15 cellular contexts compared by ENCODE assay signal in the genomic region with DNA sequence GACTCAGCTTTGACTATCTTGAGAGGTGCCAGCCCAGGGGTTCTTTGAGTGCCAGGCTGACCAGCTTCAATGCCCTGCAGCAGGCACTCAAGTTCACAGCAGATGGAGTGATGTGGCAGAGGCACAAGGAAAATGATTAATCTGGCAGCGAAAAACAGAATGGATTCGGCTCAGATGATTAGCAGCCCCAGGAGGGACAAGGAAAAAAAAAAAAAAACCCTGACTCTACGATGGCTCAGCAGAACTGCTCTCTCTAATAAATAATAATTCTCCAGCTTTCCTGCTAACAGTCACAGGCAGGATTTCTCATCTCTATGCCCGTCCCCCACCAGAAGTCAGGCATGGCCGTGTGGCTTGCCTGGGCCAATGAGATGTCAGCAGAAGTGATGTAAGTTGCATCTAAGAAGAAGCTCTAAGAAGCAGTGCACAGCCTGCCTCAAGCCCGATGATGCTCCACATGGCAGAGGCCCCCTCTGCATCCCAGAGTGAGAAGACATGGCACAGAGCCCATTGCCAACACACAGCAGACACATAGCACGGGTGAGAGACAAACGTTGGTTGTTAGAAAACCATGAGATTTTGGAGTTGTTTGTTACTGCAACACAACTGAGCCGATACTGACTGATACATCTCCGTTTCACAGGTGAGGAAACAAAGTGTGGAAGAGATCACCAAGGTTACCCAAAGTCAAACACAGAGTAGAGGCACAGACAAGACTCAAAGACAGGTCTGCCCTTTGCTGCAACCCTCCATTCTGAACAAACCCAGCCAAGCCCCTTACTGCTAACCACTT.
DNase-seq lines count a peak whose midpoint lies in the region; FAIRE-seq and TF ChIP-seq lines count a peak whose summit lies in the region.
"Had no signal": no experiment of that assay in that cellular context is flagged by ENCODE, and none has a peak within 500 bp of the region (broad histone marks: within the 10 kb centered on the region; RNA-seq: fewer than 3 reads in every experiment).

No MANE protein-coding gene starts in this region.

- H3K4me2 ChIP-seq in neural progenitor cell, result no peak overlapping the region

- TF ChIP-seq CTCF in choroid plexus epithelial cell (conservative IDR thresholded peaks at IDR 0.05; ENCODE audit: low read depth, low read length) (no peak), neural progenitor cell (IDR thresholded peaks at IDR 0.05) (no peak), tibial nerve (IDR thresholded peaks at IDR 0.05) (no peak)

- H3K9ac ChIP-seq in neural progenitor cell, result no peak overlapping the region

- peaks cover 19% of the 10 kb centered on the region for H3F3A ChIP-seq in neural progenitor cell (ENCODE audit: low read depth)

- no peak for TF ChIP-seq POLR2A in tibial nerve (IDR thresholded peaks at IDR 0.05)

- no peaks in the 10 kb centered on the region for H3K36me3 Mint-ChIP-seq in neural progenitor cell

- H3K36me3 ChIP-seq in neural progenitor cell (no peaks in the 10 kb centered on the region), tibial nerve (no peaks in the 10 kb centered on the region)
- H3K36me3 ChIP-seq: tibial artery had no signal

- H2AFZ ChIP-seq in neural progenitor cell (replicated peaks), result no peak overlapping the region

- no peaks in the 10 kb centered on the region for H3K9me3 ChIP-seq in neural progenitor cell (ENCODE audit: low read depth)
- peaks cover 0 to 5% (median 0%) of the 10 kb centered on the region in 4 donors for H3K9me3 ChIP-seq in tibial nerve

- FAIRE-seq in urothelium cell line (lab: Jason Lieb, UNC), result no peak

- peaks cover 22% of the 10 kb centered on the region for H3K9me3 Mint-ChIP-seq in neural progenitor cell
- H3K9me3 Mint-ChIP-seq: natural killer cell treated with Interleukin-12 subunit alpha and Interleukin-12 subunit beta and Interleukin-15 and Interleukin-18, amount 100 ng/mL, for 72 hours had no signal

- DNase-seq in CD1c-positive myeloid dendritic cell (ENCODE audit: extremely low spot score), result peak; percentile 44
- peak; percentile 78 for DNase-seq in NCI-H2171 treated with DMSO at 0.1 percent for 48 hours (lab: John Stamatoyannopoulos, UW)
- DNase-seq in choroid plexus epithelial cell (ENCODE audit: low read depth), result peak; percentile 74
- no peak for DNase-seq in neural progenitor cell (ENCODE audit: low spot score)
- no peak for DNase-seq in tibial nerve (ENCODE audit: low spot score in 2 of 2)
- DNase-seq in AML-193 (lab: John Stamatoyannopoulos, UW), result no peak
- DNase-seq in urothelium cell line (ENCODE audit: low spot score), result no peak
- DNase-seq in OCI-M2 (lab: John Stamatoyannopoulos, UW; ENCODE audit: unreplicated experiment), result no peak
- DNase-seq: activated CD8-positive, alpha-beta memory T cell treated with anti-CD3 and anti-CD28 coated beads, Interleukin-2, amount 10 ng/mL, durations not matched to agents 7 days and 5 days; DMS53; hippocampal formation; NCI-H1436 treated with DMSO at 0.1 percent for 48 hours; stimulated activated CD4-positive, alpha-beta T cell treated with anti-CD3 and anti-CD28 coated beads, Interleukin-2, amount 100 ng/mL, for 48 hours had no signal

- H3K27ac Mint-ChIP-seq in neural progenitor cell, result peak overlapping the region; percentile 3
- H3K27ac Mint-ChIP-seq: activated CD8-positive, alpha-beta memory T cell treated with anti-CD3 and anti-CD28 coated beads, Interleukin-2, amount 10 ng/mL, durations not matched to agents 7 days and 5 days; natural killer cell treated with Interleukin-12 subunit alpha and Interleukin-12 subunit beta and Interleukin-15 and Interleukin-18, amount 100 ng/mL, for 72 hours had no signal

- no peaks in the 10 kb centered on the region for H4K20me1 ChIP-seq in neural progenitor cell (ENCODE audit: low read depth)

- H3K4me3 ChIP-seq in choroid plexus epithelial cell (ENCODE audit: low read depth, low read length) (no peak overlapping the region), neural progenitor cell (no peak overlapping the region), tibial nerve (no peak overlapping the region)
- H3K4me3 ChIP-seq: tibial artery had no signal

- H3K27me3 ChIP-seq in neural progenitor cell (no peaks in the 10 kb centered on the region), tibial nerve (no peaks in the 10 kb centered on the region)
- H3K27me3 ChIP-seq: tibial artery had no signal

- no peaks in the 10 kb centered on the region for H3K79me2 ChIP-seq in neural progenitor cell (ENCODE audit: low read depth)

- peaks cover 24% of the 10 kb centered on the region for H3K27me3 Mint-ChIP-seq in neural progenitor cell (ENCODE audit: insufficient read depth, low read depth)

- peaks cover 58% of the 10 kb centered on the region for H3K4me1 Mint-ChIP-seq in neural progenitor cell

- WGBS in tibial nerve, 2 donors, result 56 to 65% methylated on average over 10 of the region's 10 CpGs

- H3K4me1 ChIP-seq in neural progenitor cell (peaks cover 11% of the 10 kb centered on the region), tibial nerve (peaks cover 0 to 51% (median 26%) of the 10 kb centered on the region in 4 donors)

- H3K4me3 Mint-ChIP-seq in neural progenitor cell, result no peak overlapping the region
- H3K4me3 Mint-ChIP-seq: activated CD8-positive, alpha-beta memory T cell treated with anti-CD3 and anti-CD28 coated beads, Interleukin-2, amount 10 ng/mL, durations not matched to agents 7 days and 5 days; natural killer cell treated with Interleukin-12 subunit alpha and Interleukin-12 subunit beta and Interleukin-15 and Interleukin-18, amount 100 ng/mL, for 72 hours had no signal

- no peak overlapping the region for H3K27ac ChIP-seq in neural progenitor cell
- H3K27ac ChIP-seq in tibial nerve, result peak overlapping the region in 2 of 4 donors; percentile 91 to 96
- H3K27ac ChIP-seq: tibial artery had no signal

- TF ChIP-seq EP300 in tibial nerve (IDR thresholded peaks at IDR 0.05), result no peak

Comparison
In these comparisons a context has a peak if more than half of its experiments do, and no peak if none do; other contexts are left out.
1. DNase-seq: peak in CD1c-positive myeloid dendritic cell (single experiment), NCI-H2171 treated with DMSO at 0.1 percent for 48 hours (single experiment) and choroid plexus epithelial cell (single experiment); none in neural progenitor cell (single experiment), tibial nerve (0 of 2), AML-193 (0 of 2), urothelium cell line (single experiment) and OCI-M2 (single experiment).